24 cellular contexts compared by ENCODE assay signal in genomic region chr7:65317372-65317771, GRCh38.
"Had no signal": no experiment of that assay in that cellular context is flagged by ENCODE, and none has a peak within 500 bp of the region (broad histone marks: within the 10 kb centered on the region; RNA-seq: fewer than 3 reads in every experiment).

No MANE protein-coding gene starts in this region.

- H3K9me3 ChIP-seq: colonic mucosa, esophagus squamous epithelium, gastrocnemius medialis, gastroesophageal sphincter, heart left ventricle, heart right ventricle had no signal

- H3K4me1 Mint-ChIP-seq: endodermal cell had no signal

- H3K27ac Mint-ChIP-seq: dendritic cell treated with granulocyte-macrophage colony-stimulating factor and Interleukin-4, amounts not matched to agents 40 ng/mL and 50 ng/mL, for 4 days; effector memory CD8-positive, alpha-beta T cell; endodermal cell had no signal

- H3K4me3 Mint-ChIP-seq: dendritic cell treated with granulocyte-macrophage colony-stimulating factor and Interleukin-4, amounts not matched to agents 40 ng/mL and 50 ng/mL, for 4 days; effector memory CD8-positive, alpha-beta T cell; endodermal cell had no signal

- H3K36me3 ChIP-seq: colonic mucosa, esophagus squamous epithelium, gastrocnemius medialis, gastroesophageal sphincter, heart left ventricle, heart right ventricle had no signal

- DNase-seq: colonic mucosa; cortex of kidney; dermis blood vessel endothelial cell; dorsolateral prefrontal cortex; effector CD4-positive, alpha-beta T cell; effector CD8-positive, alpha-beta T cell; effector memory CD4-positive, alpha-beta T cell; effector memory CD8-positive, alpha-beta T cell; endodermal cell; erythroblast; esophagus squamous epithelium; foreskin fibroblast; foreskin keratinocyte; foreskin melanocyte; gastrocnemius medialis; glutamatergic neuron; heart left ventricle; heart right ventricle had no signal

- H3K27me3 Mint-ChIP-seq: dendritic cell treated with granulocyte-macrophage colony-stimulating factor and Interleukin-4, amounts not matched to agents 40 ng/mL and 50 ng/mL, for 4 days had no signal

- H3K27ac ChIP-seq: colonic mucosa, coronary artery, dorsolateral prefrontal cortex, epithelial cell of prostate, esophagus squamous epithelium, foreskin keratinocyte, gastrocnemius medialis, gastroesophageal sphincter, heart left ventricle, heart right ventricle, hepatocyte had no signal

- H3K79me2 ChIP-seq: hepatocyte had no signal

- H3K4me3 ChIP-seq: colonic mucosa, coronary artery, dorsolateral prefrontal cortex, esophagus squamous epithelium, gastrocnemius medialis, gastroesophageal sphincter, heart left ventricle, heart right ventricle, hepatocyte had no signal

- H3K9me3 Mint-ChIP-seq: dendritic cell treated with granulocyte-macrophage colony-stimulating factor and Interleukin-4, amounts not matched to agents 40 ng/mL and 50 ng/mL, for 4 days; effector memory CD8-positive, alpha-beta T cell; endodermal cell had no signal

- H3K4me1 ChIP-seq: colonic mucosa, esophagus squamous epithelium, foreskin keratinocyte, gastrocnemius medialis, gastroesophageal sphincter, heart left ventricle, heart right ventricle had no signal

- H3K27me3 ChIP-seq: colonic mucosa, esophagus squamous epithelium, foreskin keratinocyte, gastrocnemius medialis, hepatocyte had no signal

- H2AFZ ChIP-seq: hepatocyte had no signal

- ATAC-seq: effector memory CD8-positive, alpha-beta T cell; esophagus mucosa; foreskin keratinocyte; gastrocnemius medialis; gastroesophageal sphincter; heart left ventricle; heart right ventricle had no signal

- H3K4me2 ChIP-seq: hepatocyte had no signal
